ENCODE assay signal across 8 cellular contexts in genomic region chr19:44025217-44025936, GRCh38.
DNase-seq lines count a peak whose midpoint lies in the region; ATAC-seq lines count a peak whose summit lies in the region.

Gene ZNF222 (plus strand): TSS chr19:44025379. CDS start chr19:44025437, 58 bp downstream.

- H3K4me3 ChIP-seq in NT2/D1 (ENCODE audit: insufficient read length, low read depth), result peak within 1 kb of the TSS; percentile 86

- peaks cover 33% of the 10 kb centered on the region for H3K36me3 ChIP-seq in NT2/D1 (ENCODE audit: insufficient read depth, insufficient read length, low read length)

- peaks cover 14% of the 10 kb centered on the region for H3K9me3 ChIP-seq in NT2/D1 (ENCODE audit: insufficient read depth, low read length)

- H3K4me1 ChIP-seq in NT2/D1 (ENCODE audit: insufficient read depth, insufficient read length), result no peaks in the 10 kb centered on the region

- peak; percentile 55 for ATAC-seq in GM19328 (IDR thresholded peaks at IDR 0.05; ENCODE audit: unreplicated experiment)

- DNase-seq in C1 segment of cervical spinal cord (lab: John Stamatoyannopoulos, UW), result peak in 13 of 14 donors; percentile 12 to 83 (median 72)
- DNase-seq in HPDE6-E6E7 (ENCODE audit: extremely low spot score), result peak; percentile 70
- DNase-seq in NT2/D1 (ENCODE audit: low read depth, low spot score), result peak; percentile 23
- DNase-seq in activated CD8-positive, alpha-beta memory T cell treated with anti-CD3 and anti-CD28 coated beads, Interleukin-2, amount 50 U/mL, for 4 hours, result peak; percentile 77
- peak; percentile 53 for DNase-seq in epidermal melanocyte (ENCODE audit: insufficient read length, low spot score)
- DNase-seq in middle frontal gyrus (ENCODE audit: extremely low spot score, low spot score), result peak; percentile 86
- DNase-seq in stimulated activated CD8-positive, alpha-beta memory T cell treated with anti-CD3 and anti-CD28 coated beads, Interleukin-15, amount 100 ng/mL, for 48 hours (ENCODE audit: low read depth in 2 of 2), result peak; percentile 58 to 67

- H3K9ac ChIP-seq in NT2/D1 (ENCODE audit: insufficient read length, low read depth), result peak within 1 kb of the TSS; percentile 85

- no peaks in the 10 kb centered on the region for H3K27me3 ChIP-seq in NT2/D1 (ENCODE audit: insufficient read depth, insufficient read length)

Comparison
In these comparisons a context has a peak if more than half of its experiments do, and no peak if none do; other contexts are left out.
1. Peak in every context shown above with its lines: DNase-seq, ATAC-seq and H3K4me3 ChIP-seq.
2. DNase-seq: peak in every context shown above with its lines; median percentile 86 in middle frontal gyrus; 77 in activated CD8-positive, alpha-beta memory T cell treated with anti-CD3 and anti-CD28 coated beads, Interleukin-2, amount 50 U/mL, for 4 hours; 72 in C1 segment of cervical spinal cord; 70 in HPDE6-E6E7; 62 in stimulated activated CD8-positive, alpha-beta memory T cell treated with anti-CD3 and anti-CD28 coated beads, Interleukin-15, amount 100 ng/mL, for 48 hours; 53 in epidermal melanocyte; 23 in NT2/D1.